17 cellular contexts compared by ENCODE assay signal in genomic region chr19:34957830-34958751, GRCh38.
"Had no signal": no experiment of that assay in that cellular context is flagged by ENCODE, and none has a peak within 500 bp of the region (broad histone marks: within the 10 kb centered on the region; RNA-seq: fewer than 3 reads in every experiment).

No MANE protein-coding gene starts in this region.

- DNase-seq: activated CD4-positive, alpha-beta memory T cell treated with anti-CD3 and anti-CD28 coated beads, Interleukin-2, amount 10 ng/mL, durations not matched to agents 7 days and 5 days; activated CD4-positive, alpha-beta T cell treated with anti-CD3 and anti-CD28 coated beads for 1 hour; activated CD8-positive, alpha-beta memory T cell treated with anti-CD3 and anti-CD28 coated beads, Interleukin-2, amount 50 U/mL, for 48 hours; activated naive CD4-positive, alpha-beta T cell; foreskin melanocyte; heart right ventricle; islet precursor cell; right cardiac atrium; T-cell; T1000 had no signal

- H3K4me1 ChIP-seq: neural progenitor cell had no signal

- ATAC-seq: heart right ventricle; left lobe of liver; right cardiac atrium; stimulated activated effector memory CD8-positive, alpha-beta T cell treated with anti-CD3 and anti-CD28 coated beads, Interleukin-12 subunit alpha, Interleukin-12 subunit beta, amount 100 ng/mL, for 72 hours; T-cell had no signal

- H3K9ac ChIP-seq: neural progenitor cell, parathyroid adenoma had no signal

- H3K27me3 Mint-ChIP-seq: activated CD4-positive, alpha-beta memory T cell treated with anti-CD3 and anti-CD28 coated beads, Interleukin-2, amount 10 ng/mL, durations not matched to agents 7 days and 5 days; T-cell; type B pancreatic cell had no signal

- H3K27ac Mint-ChIP-seq: activated CD4-positive, alpha-beta memory T cell treated with anti-CD3 and anti-CD28 coated beads, Interleukin-2, amount 10 ng/mL, durations not matched to agents 7 days and 5 days; activated T-helper 1 cell treated with anti-CD3 and anti-CD28 coated beads, Interleukin-12 subunit alpha, Interleukin-12 subunit beta, Interleukin-2, Interleukin-4 antibody, amounts not matched to agents 30 ng/mL and 10 ng/mL and 1 ng/mL, durations not matched to agents 14 hours and 24 hours and 36 hours; neural progenitor cell; T-cell; type B pancreatic cell had no signal

- H3K4me3 ChIP-seq: cardiac muscle cell, heart right ventricle, neural progenitor cell had no signal

- H3K27me3 ChIP-seq: cardiac muscle cell, heart right ventricle had no signal

- H3K4me3 Mint-ChIP-seq: activated CD4-positive, alpha-beta memory T cell treated with anti-CD3 and anti-CD28 coated beads, Interleukin-2, amount 10 ng/mL, durations not matched to agents 7 days and 5 days; activated T-helper 1 cell treated with anti-CD3 and anti-CD28 coated beads, Interleukin-12 subunit alpha, Interleukin-12 subunit beta, Interleukin-2, Interleukin-4 antibody, amounts not matched to agents 30 ng/mL and 10 ng/mL and 1 ng/mL, durations not matched to agents 14 hours and 24 hours and 36 hours; stimulated activated effector memory CD8-positive, alpha-beta T cell treated with anti-CD3 and anti-CD28 coated beads, Interleukin-12 subunit alpha, Interleukin-12 subunit beta, amount 100 ng/mL, for 72 hours; T-cell; type B pancreatic cell had no signal

- H3K4me2 ChIP-seq: neural progenitor cell had no signal

- H2AFZ ChIP-seq: neural progenitor cell, parathyroid adenoma had no signal

- H3K27ac ChIP-seq: cardiac muscle cell, heart right ventricle, neural progenitor cell, parathyroid adenoma had no signal
